Comparison of ENCODE assay signal across 14 cellular contexts in genomic region chr4:70844180-70844579, GRCh38. TPM values are rescaled to one million over a fixed set of nuclear protein-coding genes. Genes with fewer than 3 reads are reported as not detected.
DNase-seq lines count a peak whose midpoint lies in the region; ATAC-seq and TF ChIP-seq lines count a peak whose summit lies in the region.
"Had no signal": no experiment of that assay in that cellular context is flagged by ENCODE, and none has a peak within 500 bp of the region (broad histone marks: within the 10 kb centered on the region; RNA-seq: fewer than 3 reads in every experiment).

No MANE protein-coding gene starts in this region.

- DNase-seq in activated T-cell treated with anti-CD3 and anti-CD28 coated beads, Interleukin-2, amount 50 U/mL, for 72 hours: peak in 1 of 2 donors; percentile 36
- DNase-seq in activated T-cell treated with anti-CD3 and anti-CD28 coated beads for 4 hours (no peak), RPMI8226 (peak; percentile 65), SK-N-DZ (ENCODE audit: low spot score) (no peak), left cardiac atrium (no peak), left lung (no peak)
- DNase-seq in stimulated activated naive CD8-positive, alpha-beta T cell treated with anti-CD3 and anti-CD28 coated beads, Interleukin-15, Interleukin-2, amounts not matched to agents 100 U/mL and 50 U/mL, for 24 hours: peak; percentile 54
- DNase-seq: colonic mucosa, glutamatergic neuron, Kasumi-1, NCI-H524 treated with DMSO at 0.1 percent for 48 hours, occipital lobe, T-cell had no signal

- no peak for TF ChIP-seq CTCF in left lung (IDR thresholded peaks at IDR 0.05)

- H3K4me1 Mint-ChIP-seq in activated T-cell treated with anti-CD3 and anti-CD28 coated beads, Interleukin-2, amount 50 U/mL, for 72 hours (ENCODE audit: low read depth): peaks cover 41% of the 10 kb centered on the region

- H3K36me3 Mint-ChIP-seq in activated T-cell treated with anti-CD3 and anti-CD28 coated beads, Interleukin-2, amount 50 U/mL, for 72 hours (ENCODE audit: insufficient read depth in 2 of 2): no peaks in the 10 kb centered on the region
- H3K36me3 Mint-ChIP-seq: T-cell had no signal

- no peaks in the 10 kb centered on the region for H3K27me3 ChIP-seq in left lung
- H3K27me3 ChIP-seq: colonic mucosa had no signal

- H3K9me3 ChIP-seq in left lung: no peaks in the 10 kb centered on the region
- H3K9me3 ChIP-seq: colonic mucosa had no signal

- peak overlapping the region; percentile 29 to 45 for H3K4me3 Mint-ChIP-seq in activated T-cell treated with anti-CD3 and anti-CD28 coated beads, Interleukin-2, amount 50 U/mL, for 72 hours
- H3K4me3 Mint-ChIP-seq: T-cell had no signal

- H3K4me3 ChIP-seq in left lung: no peak overlapping the region
- H3K4me3 ChIP-seq: colonic mucosa had no signal

- no peak for ATAC-seq in activated T-cell treated with anti-CD3 and anti-CD28 coated beads, Interleukin-2, amount 50 U/mL, for 72 hours (replicated peaks in 1 of 2)
- ATAC-seq in GM21825 (IDR thresholded peaks at IDR 0.05; ENCODE audit: unreplicated experiment): peak; percentile 34
- peak; percentile 38 for ATAC-seq in stimulated activated naive CD8-positive, alpha-beta T cell treated with anti-CD3 and anti-CD28 coated beads, Interleukin-15, Interleukin-2, amounts not matched to agents 100 U/mL and 50 U/mL, for 24 hours
- ATAC-seq in left cardiac atrium: no peak
- ATAC-seq in left lung: no peak
- ATAC-seq: T-cell had no signal

- H3K27ac Mint-ChIP-seq in activated T-cell treated with anti-CD3 and anti-CD28 coated beads, Interleukin-2, amount 50 U/mL, for 72 hours: no peak overlapping the region
- H3K27ac Mint-ChIP-seq: T-cell had no signal

- H3K9me3 Mint-ChIP-seq in activated T-cell treated with anti-CD3 and anti-CD28 coated beads, Interleukin-2, amount 50 U/mL, for 72 hours: no peaks in the 10 kb centered on the region
- H3K9me3 Mint-ChIP-seq: T-cell had no signal

- peaks cover 0 to 5% of the 10 kb centered on the region in 2 donors for H3K4me1 ChIP-seq in left lung
- H3K4me1 ChIP-seq: colonic mucosa had no signal

- no peak overlapping the region for H3K27ac ChIP-seq in left lung
- H3K27ac ChIP-seq: colonic mucosa had no signal

- intact Hi-C loops in left cardiac atrium (cut with DNase I) (no loop called here), left lung (cut with DNase I) (no loop called here)

- no peaks in the 10 kb centered on the region for H3K36me3 ChIP-seq in left lung
- H3K36me3 ChIP-seq: colonic mucosa had no signal

- no peaks in the 10 kb centered on the region for H3K27me3 Mint-ChIP-seq in activated T-cell treated with anti-CD3 and anti-CD28 coated beads, Interleukin-2, amount 50 U/mL, for 72 hours (ENCODE audit: low read depth)
- H3K27me3 Mint-ChIP-seq: T-cell had no signal

RNA-seq across cellular contexts. Expression of gene GRSF1, which starts 4.5 kb away (rescaled TPM):
- 100 to 1,000 TPM; 107 to 132 TPM for total RNA-seq in activated T-cell treated with anti-CD3 and anti-CD28 coated beads, Interleukin-2, amount 50 U/mL, for 72 hours
- polyA plus RNA-seq in SK-N-DZ (2014; cell fraction: cytosol; rRNA removed): 84.2 and 85.1 TPM in 2 replicates
- 69.0 and 70.7 TPM in 2 replicates for polyA plus RNA-seq in SK-N-DZ (2014; cell fraction: nucleus; rRNA removed)
- total RNA-seq in left cardiac atrium (10 to 100 TPM; 64.4 to 79.7 TPM), left lung (10 to 100 TPM; 60.3 to 74.5 TPM)

RNA-seq across cellular contexts. Expression of gene MOB1B, which starts 58.0 kb away (rescaled TPM):
- total RNA-seq in activated T-cell treated with anti-CD3 and anti-CD28 coated beads, Interleukin-2, amount 50 U/mL, for 72 hours: 10 to 100 TPM; 27.6 to 34.3 TPM
- polyA plus RNA-seq in SK-N-DZ (2014; cell fraction: cytosol; rRNA removed): 8.5 and 11.0 TPM in 2 replicates
- 7.9 and 9.9 TPM in 2 replicates for polyA plus RNA-seq in SK-N-DZ (2014; cell fraction: nucleus; rRNA removed)
- total RNA-seq in left cardiac atrium (10 to 100 TPM; 16.0 to 20.3 TPM), left lung (10 to 100 TPM; 28.3 to 33.6 TPM)

Comparison
In these comparisons a context has a peak if more than half of its experiments do, and no peak if none do; other contexts are left out.
1. ATAC-seq: peak in GM21825 (single experiment) and stimulated activated naive CD8-positive, alpha-beta T cell treated with anti-CD3 and anti-CD28 coated beads, Interleukin-15, Interleukin-2, amounts not matched to agents 100 U/mL and 50 U/mL, for 24 hours (single experiment); none in activated T-cell treated with anti-CD3 and anti-CD28 coated beads, Interleukin-2, amount 50 U/mL, for 72 hours (0 of 2), left cardiac atrium (0 of 2) and left lung (single experiment).
2. DNase-seq: peak in RPMI8226 (single experiment) and stimulated activated naive CD8-positive, alpha-beta T cell treated with anti-CD3 and anti-CD28 coated beads, Interleukin-15, Interleukin-2, amounts not matched to agents 100 U/mL and 50 U/mL, for 24 hours (single experiment); none in activated T-cell treated with anti-CD3 and anti-CD28 coated beads for 4 hours (single experiment), SK-N-DZ (single experiment), left cardiac atrium (single experiment) and left lung (0 of 2).